ENCODE assay signal across 10 cellular contexts in genomic region chr2:207792244-207792785, GRCh38. TPM values are rescaled to one million over a fixed set of nuclear protein-coding genes. Genes with fewer than 3 reads are reported as not detected.
A peak's percentile ranks its signal among the peaks of the same experiment; 100 is the strongest.
DNase-seq lines count a peak whose midpoint lies in the region; ATAC-seq, FAIRE-seq and TF ChIP-seq lines count a peak whose summit lies in the region.
"Had no signal": no experiment of that assay in that cellular context is flagged by ENCODE, and none has a peak within 500 bp of the region (broad histone marks: within the 10 kb centered on the region; RNA-seq: fewer than 3 reads in every experiment).

No MANE protein-coding gene starts in this region.

- H3K36me3 ChIP-seq in DND-41 (ENCODE audit: insufficient read depth, low read length) = no peaks in the 10 kb centered on the region
- no peaks in the 10 kb centered on the region for H3K36me3 ChIP-seq in Karpas-422 (ENCODE audit: insufficient read depth, low read length)

- peak overlapping the region; percentile 48 for H2AFZ ChIP-seq in DND-41 (ENCODE audit: low read depth, low read length)
- peak overlapping the region; percentile 61; the same call in 1 of the 2 replicates for H2AFZ ChIP-seq in Karpas-422 (ENCODE audit: low read length)

- POLR2A ChIA-PET in activated CD4-positive, alpha-beta memory T cell treated with anti-CD3 and anti-CD28 coated beads, Interleukin-2, amount 10 ng/mL, durations not matched to agents 7 days and 5 days (lab: Charles Lee) = no interaction called here

- no peaks in the 10 kb centered on the region for H3K9me3 Mint-ChIP-seq in activated CD4-positive, alpha-beta memory T cell treated with anti-CD3 and anti-CD28 coated beads, Interleukin-2, amount 10 ng/mL, durations not matched to agents 7 days and 5 days

- in situ Hi-C loops in astrocyte of the cerebellum (cut with HindIII; ENCODE audit: low sequenced_read_pairs) = no loop called here

- no peaks in the 10 kb centered on the region for H3K36me3 Mint-ChIP-seq in activated CD4-positive, alpha-beta memory T cell treated with anti-CD3 and anti-CD28 coated beads, Interleukin-2, amount 10 ng/mL, durations not matched to agents 7 days and 5 days (ENCODE audit: low read depth)

- no peaks in the 10 kb centered on the region for H3K9me2 ChIP-seq in Karpas-422 (replicated peaks; ENCODE audit: insufficient read depth, low read length)

- no peak overlapping the region for H3K4me3 Mint-ChIP-seq in activated CD4-positive, alpha-beta memory T cell treated with anti-CD3 and anti-CD28 coated beads, Interleukin-2, amount 10 ng/mL, durations not matched to agents 7 days and 5 days

- no peaks in the 10 kb centered on the region for H3K27me3 ChIP-seq in DND-41 (ENCODE audit: insufficient read depth, low read length, poor library complexity)
- H3K27me3 ChIP-seq in Karpas-422 (ENCODE audit: low read length) = no peaks in the 10 kb centered on the region

- no peaks in the 10 kb centered on the region for H3K9me3 ChIP-seq in DND-41 (ENCODE audit: insufficient read depth, low read length, severe bottlenecking)
- no peaks in the 10 kb centered on the region for H3K9me3 ChIP-seq in Karpas-422 (ENCODE audit: low read length)

- no peak for TF ChIP-seq POLR2A in GM12891 (IDR thresholded peaks at IDR 0.05; ENCODE audit: low read depth, low read length)

- CTCF ChIA-PET in activated CD4-positive, alpha-beta memory T cell treated with anti-CD3 and anti-CD28 coated beads, Interleukin-2, amount 10 ng/mL, durations not matched to agents 7 days and 5 days (lab: Charles Lee) = interaction anchor here (0.7 kb wide), 1 partner anchor 1037 kb away, joined by 7 read pairs; no protein-coding TSS in a partner anchor

- DNase-seq in DND-41 (no peak), Karpas-422 (no peak), astrocyte of the cerebellum (ENCODE audit: low read depth) (peak; percentile 47), medulla oblongata (ENCODE audit: extremely low spot score) (peak; percentile 19), GM12891 (ENCODE audit: insufficient read length, low spot score) (no peak), NCI-H524 (lab: John Stamatoyannopoulos, UW) (no peak)
- DNase-seq in activated CD4-positive, alpha-beta memory T cell treated with anti-CD3 and anti-CD28 coated beads, Interleukin-2, amount 10 ng/mL, durations not matched to agents 7 days and 5 days = no peak

- no peak overlapping the region for H3K27ac ChIP-seq in DND-41 (ENCODE audit: low read length)
- H3K27ac ChIP-seq in Karpas-422 (ENCODE audit: low read length) = no peak overlapping the region
- H3K27ac ChIP-seq: VCaP had no signal

- peaks cover 5% of the 10 kb centered on the region; the same call in 1 of the 2 replicates for H3K4me1 ChIP-seq in DND-41 (ENCODE audit: insufficient read depth, low read length)
- peaks cover 3% of the 10 kb centered on the region; the same call in 1 of the 2 replicates for H3K4me1 ChIP-seq in Karpas-422 (ENCODE audit: low read length)

- peaks cover 12% of the 10 kb centered on the region for H3K27me3 Mint-ChIP-seq in activated CD4-positive, alpha-beta memory T cell treated with anti-CD3 and anti-CD28 coated beads, Interleukin-2, amount 10 ng/mL, durations not matched to agents 7 days and 5 days

- ATAC-seq in DND-41 (ENCODE audit: insufficient read depth, low read depth) (peak; percentile 64), GM19467 (IDR thresholded peaks at IDR 0.05; ENCODE audit: unreplicated experiment) (no peak)

- no peaks in the 10 kb centered on the region for H3K4me1 Mint-ChIP-seq in activated CD4-positive, alpha-beta memory T cell treated with anti-CD3 and anti-CD28 coated beads, Interleukin-2, amount 10 ng/mL, durations not matched to agents 7 days and 5 days

- H3K9ac ChIP-seq in DND-41 (ENCODE audit: low read depth, low read length) = no peak overlapping the region
- H3K9ac ChIP-seq in Karpas-422 (ENCODE audit: low read length) = no peak overlapping the region

- H3K79me2 ChIP-seq in DND-41 (ENCODE audit: insufficient read depth, low read length) (no peaks in the 10 kb centered on the region), Karpas-422 (ENCODE audit: low read length) (no peaks in the 10 kb centered on the region)

- no peak overlapping the region for H3K4me3 ChIP-seq in DND-41 (ENCODE audit: low read depth in 1 of 2, low read length in 2 of 2)
- H3K4me3 ChIP-seq in Karpas-422 (ENCODE audit: low read length) = no peak overlapping the region
- H3K4me3 ChIP-seq in astrocyte of the cerebellum (ENCODE audit: low read depth, low read length) = no peak overlapping the region

- no peak overlapping the region for H3K4me2 ChIP-seq in DND-41 (ENCODE audit: insufficient read depth, low read length)
- no peak overlapping the region for H3K4me2 ChIP-seq in Karpas-422 (ENCODE audit: low read depth, low read length, poor library complexity, severe bottlenecking)

- TF ChIP-seq CTCF in DND-41 (IDR thresholded peaks at IDR 0.05; ENCODE audit: borderline replicate concordance, extremely low read depth, low read length, poor library complexity, severe bottlenecking) = no peak
- no peak for TF ChIP-seq CTCF in astrocyte of the cerebellum (IDR thresholded peaks at IDR 0.05; ENCODE audit: low read depth, low read length, missing control alignments)

- H4K20me1 ChIP-seq in DND-41 (ENCODE audit: insufficient read depth, low read length) (no peaks in the 10 kb centered on the region), Karpas-422 (ENCODE audit: insufficient read depth, low read depth, low read length) (no peaks in the 10 kb centered on the region)

- no peak overlapping the region for H3K27ac Mint-ChIP-seq in activated CD4-positive, alpha-beta memory T cell treated with anti-CD3 and anti-CD28 coated beads, Interleukin-2, amount 10 ng/mL, durations not matched to agents 7 days and 5 days

- no peak for FAIRE-seq in GM12891 (lab: Jason Lieb, UNC)
- FAIRE-seq: GM18507 had no signal

TF ChIP-seq in GM12891, 5 proteins besides CTCF, POLR2A, EP300 and RAD21:
- TF ChIP-seq POLR2AphosphoS5 (IDR thresholded peaks at IDR 0.05; ENCODE audit: low read depth, low read length) = no peak
- TF ChIP-seq SPI1 (IDR thresholded peaks at IDR 0.05; ENCODE audit: low read depth, low read length) = no peak
- TF ChIP-seq POU2F2 (IDR thresholded peaks at IDR 0.05; ENCODE audit: low read depth, low read length) = no peak
- no peak for TF ChIP-seq PAX5 (IDR thresholded peaks at IDR 0.05; ENCODE audit: insufficient read depth, low read length, severe bottlenecking)
- no peak for TF ChIP-seq TAF1 (IDR thresholded peaks at IDR 0.05; ENCODE audit: low read depth, low read length)

RNA-seq across cellular contexts. Expression of gene FZD5, which starts 22.6 kb away (rescaled TPM):
- 4.0 and 4.8 TPM in 2 replicates for total RNA-seq in Karpas-422 (2014; rRNA removed; shearing (Covaris generic); ENCODE audit: low replicate concordance)
- 0.18 TPM for polyA plus RNA-seq in GM12891 (2012; ENCODE audit: low read depth, missing spikeins)
- under 1 TPM; 0.40 to 0.55 TPM for total RNA-seq in activated CD4-positive, alpha-beta memory T cell treated with anti-CD3 and anti-CD28 coated beads, Interleukin-2, amount 10 ng/mL, durations not matched to agents 7 days and 5 days

Comparison
In these comparisons a context has a peak if more than half of its experiments do, and no peak if none do; other contexts are left out.
1. DNase-seq: peak in astrocyte of the cerebellum (single experiment) and medulla oblongata (single experiment); none in DND-41 (single experiment), Karpas-422 (single experiment), GM12891 (single experiment), activated CD4-positive, alpha-beta memory T cell treated with anti-CD3 and anti-CD28 coated beads, Interleukin-2, amount 10 ng/mL, durations not matched to agents 7 days and 5 days (single experiment) and NCI-H524 (0 of 2).